In genomic region chr3:64916192-64916798, GRCh38 we compare ENCODE assay signal across 1 cellular context.
TF ChIP-seq lines count a peak whose summit lies in the region.

No MANE protein-coding gene starts in this region.

TF ChIP-seq in K562, 482 proteins besides CTCF, POLR2A, EP300 and RAD21 (continued from another document):
- TF ChIP-seq IRF9 (tag; IDR thresholded peaks at IDR 0.05) (no peak), U2AF1 (optimal IDR thresholded peaks at IDR 0.05; ENCODE audit: low read depth, low read length) (no peak), MXI1 (IDR thresholded peaks at IDR 0.05; ENCODE audit: low read depth, low read length) (no peak)
